In genomic region chr3:149610351-149611105, GRCh38 we compare ENCODE assay signal across 16 cellular contexts. TPM values are rescaled to one million over a fixed set of nuclear protein-coding genes. Genes with fewer than 3 reads are reported as not detected.
DNase-seq lines count a peak whose midpoint lies in the region; ATAC-seq, FAIRE-seq and TF ChIP-seq lines count a peak whose summit lies in the region.
"Had no signal": no experiment of that assay in that cellular context is flagged by ENCODE, and none has a peak within 500 bp of the region (broad histone marks: within the 10 kb centered on the region; RNA-seq: fewer than 3 reads in every experiment).

No MANE protein-coding gene starts in this region.

- H3K4me3 ChIP-seq in A549 (no peak overlapping the region), SK-N-SH (ENCODE audit: low read depth in 2 of 2, low read length in 1 of 2) (no peak overlapping the region), vagina (no peak overlapping the region), lower lobe of right lung (no peak overlapping the region)
- H3K4me3 ChIP-seq: HAP-1, K562 had no signal

- H3K4me1 ChIP-seq in A549 (peaks cover 93% of the 10 kb centered on the region), SK-N-SH (ENCODE audit: control insufficient read depth in 1 of 2, insufficient read depth in 2 of 2, low read depth in 1 of 2, low read length in 1 of 2) (peaks cover 0 to 27% of the 10 kb centered on the region in 2 experiments; a peak in 1 of 4 replicates), vagina (peaks cover 45% of the 10 kb centered on the region), lower lobe of right lung (peaks cover 25% of the 10 kb centered on the region)

- H3K36me3 Mint-ChIP-seq in glutamatergic neuron (ENCODE audit: unreplicated experiment): no peaks in the 10 kb centered on the region
- peaks cover 12% of the 10 kb centered on the region for H3K36me3 Mint-ChIP-seq in nephron progenitor cell (ENCODE audit: low read depth)

- H3K9ac ChIP-seq in SK-N-SH: no peak overlapping the region

- POLR2A ChIA-PET in A549 (lab: Yijun Ruan, JAX): interaction anchor here (0.9 to 1.7 kb wide), 2 partner anchors 35 to 47 kb away, joined by 3 to 4 read pairs; partner anchors contain the start of gene WWTR1
- POLR2A ChIA-PET in SK-N-SH (lab: Yijun Ruan, JAX): no interaction called here

- peak overlapping the region; percentile 11 for H3K27ac Mint-ChIP-seq in glutamatergic neuron (ENCODE audit: unreplicated experiment)
- H3K27ac Mint-ChIP-seq in nephron progenitor cell: peak overlapping the region; percentile 86
- H3K27ac Mint-ChIP-seq: T-helper 2 cell treated with Interferon-gamma antibody and Interleukin-4, amounts not matched to agents 5 μg/mL and 100 μg/mL, for 36 hours had no signal

- H3K79me2 ChIP-seq in SK-N-SH (ENCODE audit: insufficient read depth): peaks cover 91% of the 10 kb centered on the region

- H3F3A ChIP-seq in SK-N-SH (replicated peaks; ENCODE audit: insufficient read depth): peaks cover 15% of the 10 kb centered on the region

- intact Hi-C loops in vagina (cut with DNase I) (no loop called here), lower lobe of right lung (cut with DNase I) (no loop called here)

- DNase-seq in A549 (ENCODE audit: low read depth in 1 of 2, low spot score in 1 of 2) (no peak), SK-N-SH (no peak), glutamatergic neuron (no peak), nephron progenitor cell (no peak), vagina (ENCODE audit: extremely low spot score in 2 of 2) (no peak), DMS79 (lab: John Stamatoyannopoulos, UW) (no peak), lower lobe of right lung (no peak), ecto neural progenitor cell (ENCODE audit: low spot score) (no peak)
- DNase-seq: activated CD4-positive, alpha-beta T cell treated with anti-CD3 and anti-CD28 coated beads, Interleukin-2, amount 50 U/mL, for 1 hour; DMS153; NCI-H187; retina had no signal

- 21% methylated on average over 6 of the region's 6 CpGs for WGBS in A549 (ENCODE audit: missing lambda C conversion rate)
- 62% methylated on average over 6 of the region's 6 CpGs for WGBS in SK-N-SH (ENCODE audit: low lambda C conversion rate)

- H3K4me1 Mint-ChIP-seq in glutamatergic neuron (ENCODE audit: low read depth, unreplicated experiment) (peaks cover 6% of the 10 kb centered on the region), nephron progenitor cell (peaks cover 48% of the 10 kb centered on the region)

- no peaks in the 10 kb centered on the region for H3K9me2 ChIP-seq in SK-N-SH

- H3K4me2 ChIP-seq in A549 (peak overlapping the region; percentile 77), SK-N-SH (no peak overlapping the region)

- ATAC-seq in A549 (peak; percentile 48 to 60; a peak in 4 of 6 replicates), lower lobe of right lung (no peak)
- ATAC-seq: K562 had no signal

- H3K27me3 Mint-ChIP-seq in glutamatergic neuron (ENCODE audit: unreplicated experiment) (no peaks in the 10 kb centered on the region), nephron progenitor cell (ENCODE audit: low read depth, poor library complexity) (no peaks in the 10 kb centered on the region)

- TF ChIP-seq POLR2A in A549 (IDR thresholded peaks at IDR 0.05; ENCODE audit: low read length): no peak
- no peak for TF ChIP-seq POLR2A in vagina (IDR thresholded peaks at IDR 0.05)

- peaks cover 0 to 16% of the 10 kb centered on the region in 2 experiments for H3K36me3 ChIP-seq in SK-N-SH (replicated peaks in 1 of 2; ENCODE audit: control insufficient read depth in 1 of 2, insufficient read depth in 2 of 2, low read length in 1 of 2)
- no peaks in the 10 kb centered on the region for H3K36me3 ChIP-seq in vagina
- no peaks in the 10 kb centered on the region for H3K36me3 ChIP-seq in lower lobe of right lung
- H3K36me3 ChIP-seq: HAP-1 had no signal

- TF ChIP-seq CTCF in A549 (IDR thresholded peaks at IDR 0.05): no peak
- no peak for TF ChIP-seq CTCF in SK-N-SH (IDR thresholded peaks at IDR 0.05)
- TF ChIP-seq CTCF in glutamatergic neuron (IDR thresholded peaks at IDR 0.05; ENCODE audit: partially characterized antibody, unreplicated experiment): no peak
- no peak for TF ChIP-seq CTCF in nephron progenitor cell (IDR thresholded peaks at IDR 0.05)
- no peak for TF ChIP-seq CTCF in vagina (IDR thresholded peaks at IDR 0.05)
- no peak for TF ChIP-seq CTCF in lower lobe of right lung (IDR thresholded peaks at IDR 0.05)

- H3K9me3 ChIP-seq in A549 (no peaks in the 10 kb centered on the region), SK-N-SH (no peaks in the 10 kb centered on the region), vagina (no peaks in the 10 kb centered on the region), lower lobe of right lung (no peaks in the 10 kb centered on the region)
- H3K9me3 ChIP-seq: HAP-1 had no signal

- peak overlapping the region; percentile 78 to 84 for H3K27ac ChIP-seq in A549
- H3K27ac ChIP-seq in SK-N-SH (ENCODE audit: low read depth in 2 of 2, low read length in 1 of 2): peak overlapping the region in 1 of 2 experiments; percentile 41; a peak in 1 of 4 replicates
- no peak overlapping the region for H3K27ac ChIP-seq in vagina
- no peak overlapping the region for H3K27ac ChIP-seq in lower lobe of right lung

- TF ChIP-seq EP300 in A549 (IDR thresholded peaks at IDR 0.05): no peak
- no peak for TF ChIP-seq EP300 in SK-N-SH (IDR thresholded peaks at IDR 0.05; ENCODE audit: borderline replicate concordance in 1 of 2, low read depth in 1 of 2, low read length in 1 of 2)

- H4K20me1 ChIP-seq in SK-N-SH (ENCODE audit: insufficient read depth): no peaks in the 10 kb centered on the region

- CTCF ChIA-PET in A549 (lab: Yijun Ruan, JAX): interaction anchor here (0.7 to 3.1 kb wide), 8 partner anchors 10 to 93 kb away, joined by 3 to 10 read pairs (median 4); no protein-coding TSS in a partner anchor
- CTCF ChIA-PET in SK-N-SH (lab: Yijun Ruan, JAX): interaction anchor here (0.6 to 1.5 kb wide), 3 partner anchors 64 to 540 kb away, joined by 3 read pairs; no protein-coding TSS in a partner anchor

- H3K4me3 Mint-ChIP-seq in glutamatergic neuron (ENCODE audit: unreplicated experiment) (no peak overlapping the region), nephron progenitor cell (peak overlapping the region; percentile 33)
- H3K4me3 Mint-ChIP-seq: T-helper 2 cell treated with Interferon-gamma antibody and Interleukin-4, amounts not matched to agents 5 μg/mL and 100 μg/mL, for 36 hours had no signal

- no peak overlapping the region for H2AFZ ChIP-seq in SK-N-SH (ENCODE audit: low read depth)

- FAIRE-seq in A549 (lab: Jason Lieb, UNC): no peak
- FAIRE-seq: GM12891, K562 had no signal

- H3K27me3 ChIP-seq in SK-N-SH (ENCODE audit: insufficient read depth) (no peaks in the 10 kb centered on the region), vagina (no peaks in the 10 kb centered on the region), lower lobe of right lung (ENCODE audit: low read depth) (no peaks in the 10 kb centered on the region)

- no peaks in the 10 kb centered on the region for H3K9me3 Mint-ChIP-seq in glutamatergic neuron (ENCODE audit: unreplicated experiment)
- no peaks in the 10 kb centered on the region for H3K9me3 Mint-ChIP-seq in nephron progenitor cell
- H3K9me3 Mint-ChIP-seq: T-helper 2 cell treated with Interferon-gamma antibody and Interleukin-4, amounts not matched to agents 5 μg/mL and 100 μg/mL, for 36 hours had no signal

- TF ChIP-seq RAD21 in A549 (conservative IDR thresholded peaks at IDR 0.05 in 1 of 2, IDR thresholded peaks at IDR 0.05 in 1 of 2) (no peak), SK-N-SH (IDR thresholded peaks at IDR 0.05; ENCODE audit: low read length) (no peak)

TF ChIP-seq in A549, 52 proteins besides CTCF, POLR2A, EP300 and RAD21 (continues in another document):
- TF ChIP-seq SMC3 (IDR thresholded peaks at IDR 0.05): no peak
- no peak for TF ChIP-seq RFX5 (IDR thresholded peaks at IDR 0.05)
- no peak for TF ChIP-seq RARB (CRISPR knock-in tag; IDR thresholded peaks at IDR 0.05)
- TF ChIP-seq MYC (IDR thresholded peaks at IDR 0.05; ENCODE audit: borderline replicate concordance, low read length): no peak
- TF ChIP-seq ESRRA (IDR thresholded peaks at IDR 0.05; ENCODE audit: borderline replicate concordance, low read length): no peak
- no peak for TF ChIP-seq CBX2 (IDR thresholded peaks at IDR 0.05; ENCODE audit: borderline replicate concordance, low read depth)
- TF ChIP-seq KDM1A (IDR thresholded peaks at IDR 0.05; ENCODE audit: low read depth): no peak
- no peak for TF ChIP-seq KDM5A (IDR thresholded peaks at IDR 0.05)

TF ChIP-seq in SK-N-SH, 30 proteins besides CTCF, POLR2A, EP300 and RAD21:
- TF ChIP-seq PBX3 (IDR thresholded peaks at IDR 0.05) (peak; percentile 31; the same call in 1 of the 2 replicates), YY1 (IDR thresholded peaks at IDR 0.05; ENCODE audit: low read depth) (no peak), CHD2 (IDR thresholded peaks at IDR 0.05; ENCODE audit: low read length, partially characterized antibody) (no peak), POLR2AphosphoS5 (IDR thresholded peaks at IDR 0.05; ENCODE audit: low read depth, low read length) (no peak), SMC3 (IDR thresholded peaks at IDR 0.05; ENCODE audit: low read depth, low read length) (no peak)
TF ChIP-seq in SK-N-SH: peak in this region for 1.

RNA-seq across cellular contexts. Expression of gene WWTR1, which starts 47.3 kb away (rescaled TPM):
- polyA plus RNA-seq in A549 (2011; rRNA removed): 164 and 216 TPM in 2 replicates
- 83.5 and 88.4 TPM in 2 replicates for polyA plus RNA-seq in A549 (2012; cell fraction: cytosol; rRNA removed)
- 88.2 and 134 TPM in 2 replicates for polyA plus RNA-seq in A549 (2012; cell fraction: nucleus; rRNA removed)
- polyA plus RNA-seq in A549 (2017; fragmentation: RNase III; extraction: RNeasy Plus Mini Kit Qiagen cat#74134 plus additional on column Dnase treatment): 93.9 to 103 TPM (median 99.7 TPM) in 3 replicates
- polyA minus RNA-seq in A549 (2011; rRNA and poly(A)+ RNA removed): 192 and 265 TPM in 2 replicates
- 60.6 and 64.1 TPM in 2 replicates for polyA plus RNA-seq in SK-N-SH (2012; rRNA removed)
- polyA plus RNA-seq in SK-N-SH (2012; cell fraction: cytosol; rRNA removed): 58.4 and 61.3 TPM in 2 replicates
- polyA plus RNA-seq in SK-N-SH (2012; cell fraction: nucleus; rRNA removed): 62.1 and 86.3 TPM in 2 replicates
- 2.3 TPM for total RNA-seq in glutamatergic neuron (ENCODE audit: unreplicated experiment)
- total RNA-seq in vagina: 181 TPM
- 89.5 TPM for total RNA-seq in lower lobe of right lung

Comparison
In these comparisons a context has a peak if more than half of its experiments do, and no peak if none do; other contexts are left out.
1. ATAC-seq: peak in A549 (2 of 2); none in lower lobe of right lung (0 of 2).
2. H3K27ac ChIP-seq: peak in A549 (2 of 2); none in vagina (single experiment) and lower lobe of right lung (single experiment).
3. RNA of gene WWTR1, which starts 47.3 kb away (total RNA-seq): 181 TPM in vagina (single experiment) and 89.5 TPM in lower lobe of right lung (single experiment); 2.3 TPM in glutamatergic neuron (single experiment); every median in the first group is over 10 times any median in the second.
4. Of the 12 proteins assayed by ChIP-seq in both A549 and SK-N-SH: peak only in A549: none; only in SK-N-SH: PBX3; in both: none; in neither: 11.